29 cellular contexts compared by ENCODE assay signal in the genomic region with DNA sequence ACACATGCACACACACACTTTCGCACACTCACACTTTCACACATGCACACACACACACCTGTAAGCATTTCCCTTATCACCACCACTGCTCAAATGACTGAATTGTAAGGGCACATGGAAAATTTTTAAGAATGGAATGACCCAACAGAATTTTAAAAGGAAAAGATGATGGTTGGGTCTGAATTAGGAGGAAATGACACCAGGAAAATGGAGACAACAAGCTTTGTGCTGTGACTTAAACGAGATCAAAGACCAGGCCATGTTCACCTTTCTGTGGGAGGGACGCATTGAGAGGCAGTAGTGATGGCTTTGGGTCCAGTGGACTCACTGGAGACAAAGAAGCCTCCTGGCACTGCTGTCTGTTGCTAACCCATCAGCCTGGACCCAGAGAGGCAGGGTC. TPM values are rescaled to one million over a fixed set of nuclear protein-coding genes. Genes with fewer than 3 reads are reported as not detected.
"Had no signal": no experiment of that assay in that cellular context is flagged by ENCODE, and none has a peak within 500 bp of the region (broad histone marks: within the 10 kb centered on the region; RNA-seq: fewer than 3 reads in every experiment).

No MANE protein-coding gene starts in this region.

- H2AFZ ChIP-seq: hepatocyte had no signal

- H3K79me2 ChIP-seq: hepatocyte had no signal

- H3K27me3 Mint-ChIP-seq: stimulated activated memory B cell treated with anti-CD40 and anti-IgM and Interleukin-4, amounts not matched to agents 10 μg/mL and 1 μg/mL and 100 μg/mL, for 72 hours; stimulated activated naive CD8-positive, alpha-beta T cell treated with anti-CD3 and anti-CD28 coated beads, Interleukin-15, amount 100 ng/mL, for 72 hours had no signal

- H3K27ac Mint-ChIP-seq: activated CD4-positive, alpha-beta T cell treated with anti-CD3 and anti-CD28 coated beads for 36 hours; stimulated activated memory B cell treated with anti-CD40 and anti-IgM and Interleukin-4, amounts not matched to agents 10 μg/mL and 1 μg/mL and 100 μg/mL, for 72 hours; stimulated activated naive CD8-positive, alpha-beta T cell treated with anti-CD3 and anti-CD28 coated beads, Interleukin-15, amount 100 ng/mL, for 72 hours had no signal

- H3K4me1 Mint-ChIP-seq: activated CD4-positive, alpha-beta T cell treated with anti-CD3 and anti-CD28 coated beads for 36 hours; neural crest cell; stimulated activated memory B cell treated with anti-CD40 and anti-IgM and Interleukin-4, amounts not matched to agents 10 μg/mL and 1 μg/mL and 100 μg/mL, for 72 hours; stimulated activated naive CD8-positive, alpha-beta T cell treated with anti-CD3 and anti-CD28 coated beads, Interleukin-15, amount 100 ng/mL, for 72 hours had no signal

- H3K36me3 ChIP-seq: brain microvascular endothelial cell, esophagus squamous epithelium, right lobe of liver, upper lobe of right lung had no signal

- H3K4me3 Mint-ChIP-seq: activated CD4-positive, alpha-beta T cell treated with anti-CD3 and anti-CD28 coated beads for 36 hours; naive thymus-derived CD8-positive, alpha-beta T cell; neural crest cell; stimulated activated memory B cell treated with anti-CD40 and anti-IgM and Interleukin-4, amounts not matched to agents 10 μg/mL and 1 μg/mL and 100 μg/mL, for 72 hours; stimulated activated naive CD8-positive, alpha-beta T cell treated with anti-CD3 and anti-CD28 coated beads, Interleukin-15, amount 100 ng/mL, for 72 hours had no signal

- H3K9me3 ChIP-seq: esophagus squamous epithelium, right lobe of liver, upper lobe of right lung had no signal

- H3K27me3 ChIP-seq: brain microvascular endothelial cell, right lobe of liver, upper lobe of right lung had no signal

- H3K4me3 ChIP-seq: esophagus squamous epithelium, hepatocyte, right lobe of liver, smooth muscle cell, upper lobe of right lung had no signal

- H3K4me2 ChIP-seq: hepatocyte, smooth muscle cell had no signal

- H3K9me3 Mint-ChIP-seq: naive thymus-derived CD8-positive, alpha-beta T cell; stimulated activated naive CD8-positive, alpha-beta T cell treated with anti-CD3 and anti-CD28 coated beads, Interleukin-15, amount 100 ng/mL, for 72 hours had no signal

- H3K27ac ChIP-seq: brain microvascular endothelial cell, epithelial cell of prostate, esophagus squamous epithelium, hepatocyte, right lobe of liver, upper lobe of right lung had no signal

- H3K4me1 ChIP-seq: esophagus squamous epithelium, right lobe of liver, upper lobe of right lung had no signal

- ATAC-seq: activated CD4-positive, alpha-beta T cell treated with anti-CD3 and anti-CD28 coated beads for 36 hours; naive thymus-derived CD8-positive, alpha-beta T cell; right lobe of liver; stimulated activated memory B cell treated with anti-CD40 and anti-IgM and Interleukin-4, amounts not matched to agents 10 μg/mL and 1 μg/mL and 100 μg/mL, for 72 hours; stimulated activated naive CD8-positive, alpha-beta T cell treated with anti-CD3 and anti-CD28 coated beads, Interleukin-15, amount 100 ng/mL, for 72 hours had no signal

- DNase-seq: activated CD4-positive, alpha-beta T cell treated with anti-CD3 and anti-CD28 coated beads for 36 hours; activated CD4-positive, CD25-positive, alpha-beta regulatory T cell; activated gamma-delta T cell treated with Interleukin-2 at 50 U/mL for 16 hours; activated naive CD4-positive, alpha-beta T cell treated with anti-CD3 and anti-CD28 coated beads, Interleukin-2, amount 50 U/mL, for 16 hours; activated T-cell treated with anti-CD3 and anti-CD28 coated beads, Interleukin-2, amount 50 U/mL, for 1 hour; amniotic stem cell; brain microvascular endothelial cell; central memory CD4-positive, alpha-beta T cell; esophagus squamous epithelium; foreskin melanocyte; mammary epithelial cell; midbrain; naive thymus-derived CD8-positive, alpha-beta T cell; nucleus accumbens; stimulated activated CD4-positive, alpha-beta T cell treated with anti-CD3 and anti-CD28 coated beads, Interleukin-1b, Interleukin-23, amount 100 ng/mL, for 48 hours; stimulated activated CD4-positive, alpha-beta T cell treated with anti-CD3 and anti-CD28 coated beads, Interleukin-4, amount 100 ng/mL, for 4 hours; stimulated activated CD8-positive, alpha-beta memory T cell treated with anti-CD3 and anti-CD28 coated beads, Interleukin-4, amount 100 ng/mL, for 48 hours; stimulated activated naive CD8-positive, alpha-beta T cell treated with anti-CD3 and anti-CD28 coated beads, Interleukin-15, amount 100 ng/mL, for 72 hours; substantia nigra had no signal

- H3K36me3 Mint-ChIP-seq: naive thymus-derived CD8-positive, alpha-beta T cell; stimulated activated memory B cell treated with anti-CD40 and anti-IgM and Interleukin-4, amounts not matched to agents 10 μg/mL and 1 μg/mL and 100 μg/mL, for 72 hours had no signal

RNA-seq across cellular contexts. Expression of gene C10orf71, which starts 16.7 kb away (rescaled TPM):
- total RNA-seq: activated CD4-positive, alpha-beta T cell treated with anti-CD3 and anti-CD28 coated beads for 36 hours; astrocyte; hepatocyte; liver; mammary epithelial cell; naive thymus-derived CD8-positive, alpha-beta T cell; neural crest cell; smooth muscle cell; T-helper 1 cell treated with Interleukin-12 subunit alpha and Interleukin-12 subunit beta and Interleukin-4 antibody, amounts not matched to agents 30 ng/mL and 1 ng/mL, for 36 hours; upper lobe of right lung had no signal
- polyA plus RNA-seq: hepatocyte; mammary epithelial cell; naive thymus-derived CD8-positive, alpha-beta T cell; smooth muscle cell had no signal
